8 cellular contexts compared by ENCODE assay signal in genomic region chr2:27959496-27959895, GRCh38.
DNase-seq lines count a peak whose midpoint lies in the region; ATAC-seq and TF ChIP-seq lines count a peak whose summit lies in the region.

No MANE protein-coding gene starts in this region.

- peaks cover 14% of the 10 kb centered on the region for H3K36me3 Mint-ChIP-seq in HFFc6 (ENCODE audit: low read depth)

- H3K4me1 Mint-ChIP-seq in HFFc6 (ENCODE audit: low read depth), result peaks cover 83% of the 10 kb centered on the region

- ATAC-seq in HG03469 (IDR thresholded peaks at IDR 0.05; ENCODE audit: unreplicated experiment), result no peak
- ATAC-seq in HG03095 (IDR thresholded peaks at IDR 0.05; ENCODE audit: unreplicated experiment), result no peak

- H3K9me3 Mint-ChIP-seq in HFFc6, result no peaks in the 10 kb centered on the region

- H3K27ac Mint-ChIP-seq in HFFc6, result peak overlapping the region; percentile 91

- TF ChIP-seq CTCF in HFFc6 (IDR thresholded peaks at IDR 0.05) (no peak), GM20000 (IDR thresholded peaks at IDR 0.05; ENCODE audit: extremely low read depth, missing control alignments) (no peak)

- peak; percentile 17 for DNase-seq in HFFc6
- DNase-seq in SKM-1 treated with dmso at 0.1 percent for 144 hours (lab: John Stamatoyannopoulos, UW; ENCODE audit: unreplicated experiment), result peak; percentile 67
- peak; percentile 76 for DNase-seq in fibroblast of peridontal ligament (ENCODE audit: extremely low read depth)
- peak; percentile 46 for DNase-seq in putamen (ENCODE audit: low spot score)
- DNase-seq in activated effector memory CD4-positive, alpha-beta T cell treated with anti-CD3 and anti-CD28 coated beads, Interleukin-2, amount 50 U/mL, for 16 hours, result no peak
- no peak for DNase-seq in GM20000 (ENCODE audit: low spot score)

- peak overlapping the region; percentile 62 for H3K4me3 Mint-ChIP-seq in HFFc6

- H3K27me3 Mint-ChIP-seq in HFFc6 (ENCODE audit: insufficient read depth), result peaks cover 1% of the 10 kb centered on the region; the same call in 1 of the 2 replicates

Comparison
In these comparisons a context has a peak if more than half of its experiments do, and no peak if none do; other contexts are left out.
1. DNase-seq: peak in HFFc6 (single experiment), SKM-1 treated with dmso at 0.1 percent for 144 hours (single experiment), fibroblast of peridontal ligament (single experiment) and putamen (single experiment); none in activated effector memory CD4-positive, alpha-beta T cell treated with anti-CD3 and anti-CD28 coated beads, Interleukin-2, amount 50 U/mL, for 16 hours (single experiment) and GM20000 (single experiment).